ENCODE assay signal across 20 cellular contexts in the genomic region with DNA sequence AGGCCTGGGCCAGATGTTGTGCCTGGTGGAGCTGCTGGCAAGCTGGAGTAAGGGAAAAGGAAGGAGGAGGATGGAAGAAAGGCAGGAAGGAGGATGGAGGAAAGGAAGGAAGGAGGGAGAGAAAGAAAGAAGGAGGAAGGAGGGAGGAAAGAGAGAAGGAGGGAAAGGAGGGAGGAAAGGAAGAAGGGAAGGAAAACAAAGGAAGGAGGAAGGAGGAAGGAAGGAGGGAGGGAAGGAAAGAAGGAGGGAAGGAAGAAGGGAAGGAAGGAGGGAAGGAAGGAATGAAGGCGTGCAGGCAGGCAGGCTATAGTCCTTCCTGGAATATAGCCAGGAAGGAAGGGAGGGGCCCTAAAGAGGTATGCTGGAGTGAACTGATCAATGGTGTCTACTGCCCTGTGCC.
"Had no signal": no experiment of that assay in that cellular context is flagged by ENCODE, and none has a peak within 500 bp of the region (broad histone marks: within the 10 kb centered on the region; RNA-seq: fewer than 3 reads in every experiment).

No MANE protein-coding gene starts in this region.

- H3K9me3 ChIP-seq: esophagus muscularis mucosa, gastrocnemius medialis, psoas muscle, right lobe of liver, testis, transverse colon had no signal

- H3K27me3 ChIP-seq: esophagus muscularis mucosa, gastrocnemius medialis, right lobe of liver, testis, transverse colon had no signal

- DNase-seq: effector memory CD4-positive, alpha-beta T cell; gastrocnemius medialis; glutamatergic neuron; immature natural killer cell; left cardiac atrium; left ventricle myocardium superior; occipital lobe; psoas muscle; retina; stimulated activated CD4-positive, alpha-beta T cell treated with anti-CD3 and anti-CD28 coated beads, Interleukin-2, amount 100 ng/mL, for 24 hours; stimulated activated CD4-positive, alpha-beta T cell treated with anti-CD3 and anti-CD28 coated beads, Interleukin-4, amount 100 ng/mL, for 4 hours; stimulated activated naive B cell treated with anti-CD40 and anti-IgM and Interleukin-4, amounts not matched to agents 10 μg/mL and 1 μg/mL and 100 μg/mL, for 72 hours; stimulated activated naive CD8-positive, alpha-beta T cell treated with anti-CD3 and anti-CD28 coated beads, Interleukin-15, amount 100 ng/mL, for 72 hours; testis; transverse colon had no signal

- H3K27me3 Mint-ChIP-seq: stimulated activated naive CD8-positive, alpha-beta T cell treated with anti-CD3 and anti-CD28 coated beads, Interleukin-15, amount 100 ng/mL, for 72 hours had no signal

- H3K36me3 Mint-ChIP-seq: immature natural killer cell; natural killer cell treated with Interleukin-12 subunit alpha and Interleukin-12 subunit beta and Interleukin-15 and Interleukin-18, amount 100 ng/mL, for 72 hours; stimulated activated naive B cell treated with anti-CD40 and anti-IgM and Interleukin-4, amounts not matched to agents 10 μg/mL and 1 μg/mL and 100 μg/mL, for 72 hours had no signal

- H3K27ac Mint-ChIP-seq: immature natural killer cell; natural killer cell treated with Interleukin-12 subunit alpha and Interleukin-12 subunit beta and Interleukin-15 and Interleukin-18, amount 100 ng/mL, for 72 hours; stimulated activated naive B cell treated with anti-CD40 and anti-IgM and Interleukin-4, amounts not matched to agents 10 μg/mL and 1 μg/mL and 100 μg/mL, for 72 hours; stimulated activated naive CD8-positive, alpha-beta T cell treated with anti-CD3 and anti-CD28 coated beads, Interleukin-15, amount 100 ng/mL, for 72 hours had no signal

- H3K9me3 Mint-ChIP-seq: immature natural killer cell; natural killer cell treated with Interleukin-12 subunit alpha and Interleukin-12 subunit beta and Interleukin-15 and Interleukin-18, amount 100 ng/mL, for 72 hours; stimulated activated naive B cell treated with anti-CD40 and anti-IgM and Interleukin-4, amounts not matched to agents 10 μg/mL and 1 μg/mL and 100 μg/mL, for 72 hours; stimulated activated naive CD8-positive, alpha-beta T cell treated with anti-CD3 and anti-CD28 coated beads, Interleukin-15, amount 100 ng/mL, for 72 hours had no signal

- ATAC-seq: gastrocnemius medialis; left cardiac atrium; left ventricle myocardium superior; natural killer cell treated with Interleukin-12 subunit alpha and Interleukin-12 subunit beta and Interleukin-15 and Interleukin-18, amount 100 ng/mL, for 72 hours; psoas muscle; right lobe of liver; stimulated activated naive B cell treated with anti-CD40 and anti-IgM and Interleukin-4, amounts not matched to agents 10 μg/mL and 1 μg/mL and 100 μg/mL, for 72 hours; stimulated activated naive CD8-positive, alpha-beta T cell treated with anti-CD3 and anti-CD28 coated beads, Interleukin-15, amount 100 ng/mL, for 72 hours had no signal

- H3K4me1 Mint-ChIP-seq: immature natural killer cell; stimulated activated naive B cell treated with anti-CD40 and anti-IgM and Interleukin-4, amounts not matched to agents 10 μg/mL and 1 μg/mL and 100 μg/mL, for 72 hours; stimulated activated naive CD8-positive, alpha-beta T cell treated with anti-CD3 and anti-CD28 coated beads, Interleukin-15, amount 100 ng/mL, for 72 hours had no signal

- H3K36me3 ChIP-seq: gastrocnemius medialis, right lobe of liver had no signal

- H3K27ac ChIP-seq: epithelial cell of prostate, esophagus muscularis mucosa, gastrocnemius medialis, psoas muscle, right lobe of liver, testis, transverse colon had no signal

- H3K4me1 ChIP-seq: esophagus muscularis mucosa, gastrocnemius medialis, psoas muscle, right lobe of liver, testis, transverse colon had no signal

- H3K4me3 ChIP-seq: esophagus muscularis mucosa, gastrocnemius medialis, lung, psoas muscle, right lobe of liver, testis, transverse colon had no signal

- H3K4me3 Mint-ChIP-seq: immature natural killer cell; natural killer cell treated with Interleukin-12 subunit alpha and Interleukin-12 subunit beta and Interleukin-15 and Interleukin-18, amount 100 ng/mL, for 72 hours; stimulated activated naive B cell treated with anti-CD40 and anti-IgM and Interleukin-4, amounts not matched to agents 10 μg/mL and 1 μg/mL and 100 μg/mL, for 72 hours; stimulated activated naive CD8-positive, alpha-beta T cell treated with anti-CD3 and anti-CD28 coated beads, Interleukin-15, amount 100 ng/mL, for 72 hours had no signal
